In the genomic region with DNA sequence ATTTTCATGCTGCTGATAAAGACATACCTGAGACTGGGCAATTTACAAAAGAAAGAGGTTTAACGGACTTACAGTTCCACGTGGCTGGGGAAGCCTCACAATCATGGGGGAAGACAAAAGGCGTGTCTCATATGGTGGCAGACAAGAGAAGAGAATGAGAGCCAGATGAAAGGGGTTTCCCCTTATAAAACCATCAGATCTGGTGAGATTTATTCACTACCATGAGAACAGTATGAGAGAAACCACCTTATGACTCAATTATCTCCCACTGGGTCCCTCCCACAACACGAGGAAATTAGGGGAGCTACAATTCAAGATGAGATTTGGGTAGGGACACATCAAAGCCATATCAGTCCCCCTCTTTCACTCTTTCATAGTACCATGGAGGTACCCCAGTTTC, we compare ENCODE assay signal across 1 cellular context. TPM values are rescaled to one million over a fixed set of nuclear protein-coding genes. Genes with fewer than 3 reads are reported as not detected.
"Had no signal": no experiment of that assay in that cellular context is flagged by ENCODE, and none has a peak within 500 bp of the region (broad histone marks: within the 10 kb centered on the region; RNA-seq: fewer than 3 reads in every experiment).

No MANE protein-coding gene starts in this region.

RNA-seq across cellular contexts. Expression of gene FLI1, which starts 42.8 kb away (rescaled TPM):
- total RNA-seq: progenitor cell of endocrine pancreas had no signal
